Comparison of ENCODE assay signal across 18 cellular contexts in the genomic region with DNA sequence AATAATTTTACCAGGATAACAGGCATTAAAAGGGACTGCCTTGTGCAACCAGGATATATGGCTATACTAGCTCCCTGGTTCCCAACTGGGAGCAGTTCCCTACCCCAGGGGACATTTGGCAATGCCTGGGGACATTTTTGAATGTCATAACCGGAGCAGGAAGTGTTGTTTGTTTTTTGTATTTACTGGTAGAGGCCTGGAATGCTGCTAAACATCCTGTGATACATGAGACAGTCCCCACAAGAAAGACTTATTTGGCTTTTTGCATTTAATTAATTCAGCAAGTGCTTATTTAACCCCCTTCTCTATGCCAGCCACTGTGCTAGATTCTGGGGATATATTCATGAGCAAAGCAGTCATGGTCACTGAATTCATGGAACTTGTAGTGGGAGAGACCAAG.
"Had no signal": no experiment of that assay in that cellular context is flagged by ENCODE, and none has a peak within 500 bp of the region (broad histone marks: within the 10 kb centered on the region; RNA-seq: fewer than 3 reads in every experiment).

No MANE protein-coding gene starts in this region.

- ATAC-seq: gastroesophageal sphincter; left ventricle myocardium superior; naive thymus-derived CD4-positive, alpha-beta T cell; stimulated activated effector memory CD8-positive, alpha-beta T cell treated with anti-CD3 and anti-CD28 coated beads, Interleukin-12 subunit alpha, Interleukin-12 subunit beta, amount 100 ng/mL, for 72 hours; stimulated activated naive CD8-positive, alpha-beta T cell treated with anti-CD3 and anti-CD28 coated beads, Interleukin-15, Interleukin-2, amounts not matched to agents 100 U/mL and 50 U/mL, for 24 hours had no signal

- H3K4me2 ChIP-seq: smooth muscle cell had no signal

- H3K4me1 ChIP-seq: gastroesophageal sphincter, right atrium auricular region, suprapubic skin had no signal

- DNase-seq: cerebellar nuclear complex; glutamatergic neuron; islet precursor cell; left ventricle myocardium superior; naive thymus-derived CD4-positive, alpha-beta T cell; nephron progenitor cell; posterior cingulate gyrus; stimulated activated CD4-positive, alpha-beta T cell treated with anti-CD3 and anti-CD28 coated beads, Interleukin-2, amount 100 ng/mL, for 48 hours; stimulated activated CD8-positive, alpha-beta memory T cell treated with anti-CD3 and anti-CD28 coated beads, Interleukin-4, amount 100 ng/mL, for 48 hours; stimulated activated naive CD8-positive, alpha-beta T cell treated with anti-CD3 and anti-CD28 coated beads, Interleukin-15, Interleukin-2, amounts not matched to agents 100 U/mL and 50 U/mL, for 24 hours; thyroid gland had no signal

- H3K4me3 ChIP-seq: gastroesophageal sphincter, right atrium auricular region, smooth muscle cell, suprapubic skin, thyroid gland had no signal

- H3K36me3 ChIP-seq: neutrophil, right atrium auricular region, thyroid gland had no signal

- H3K9me3 ChIP-seq: gastroesophageal sphincter, neutrophil, right atrium auricular region, suprapubic skin, thyroid gland had no signal

- H3K27ac ChIP-seq: gastroesophageal sphincter, neutrophil, right atrium auricular region, suprapubic skin, thyroid gland had no signal

- H3K27me3 ChIP-seq: gastroesophageal sphincter, neutrophil, right atrium auricular region, suprapubic skin, thyroid gland had no signal

- FAIRE-seq: colon had no signal
